In genomic region chr1:53015508-53015860, GRCh38 we compare ENCODE assay signal across 8 cellular contexts. TPM values are rescaled to one million over a fixed set of nuclear protein-coding genes. Genes with fewer than 3 reads are reported as not detected.
DNase-seq lines count a peak whose midpoint lies in the region; ATAC-seq and TF ChIP-seq lines count a peak whose summit lies in the region.

No MANE protein-coding gene starts in this region.

- ATAC-seq in RWPE2 (ENCODE audit: low read depth) (no peak; the same call in 2 of the 3 replicates), psoas muscle (no peak), HG03280 (IDR thresholded peaks at IDR 0.05; ENCODE audit: unreplicated experiment) (no peak)

- no peaks in the 10 kb centered on the region for H3K27me3 ChIP-seq in RWPE2 (ENCODE audit: insufficient read depth, poor library complexity, severe bottlenecking)
- no peaks in the 10 kb centered on the region for H3K27me3 ChIP-seq in psoas muscle (ENCODE audit: insufficient read depth in 3 of 3, low read length in 2 of 3)

- H3K27ac ChIP-seq in RWPE2 (ENCODE audit: poor library complexity, severe bottlenecking), result peak overlapping the region; percentile 25
- H3K27ac ChIP-seq in psoas muscle, result no peak overlapping the region

- DNase-seq in RWPE2 (ENCODE audit: low spot score) (no peak), fibroblast of the aortic adventitia (ENCODE audit: low read depth) (no peak), psoas muscle (no peak), SHP77 treated with DMSO at 0.1 percent for 48 hours (lab: John Stamatoyannopoulos, UW) (no peak), DMS153 (lab: John Stamatoyannopoulos, UW) (no peak), NCI-H526 (lab: John Stamatoyannopoulos, UW) (no peak)

- WGBS in psoas muscle, 3 donors, result 19 to 28% (median 28%) methylated on average over 3 of the region's 3 CpGs

- H3K4me3 ChIP-seq in GM12875 (ENCODE audit: low read depth, low read length), result peak overlapping the region; percentile 55
- H3K4me3 ChIP-seq in RWPE2 (ENCODE audit: severe bottlenecking), result peak overlapping the region; percentile 38
- H3K4me3 ChIP-seq in fibroblast of the aortic adventitia (ENCODE audit: low read depth, low read length), result peak overlapping the region; percentile 83
- H3K4me3 ChIP-seq in psoas muscle, result peak overlapping the region; percentile 69

- H3K36me3 ChIP-seq in RWPE2 (ENCODE audit: low read depth) (no peaks in the 10 kb centered on the region), psoas muscle (ENCODE audit: insufficient read depth in 1 of 2, low read depth in 1 of 2) (peaks cover 0 to 21% of the 10 kb centered on the region in 2 donors)

- H3K4me1 ChIP-seq in RWPE2 (ENCODE audit: insufficient read depth, poor library complexity, severe bottlenecking) (peaks cover 8% of the 10 kb centered on the region), psoas muscle (peaks cover 17% of the 10 kb centered on the region)

- TF ChIP-seq CTCF in GM12875 (IDR thresholded peaks at IDR 0.05; ENCODE audit: borderline replicate concordance, insufficient read depth, low read depth, low read length), result no peak
- no peak for TF ChIP-seq CTCF in RWPE2 (IDR thresholded peaks at IDR 0.05; ENCODE audit: poor library complexity, severe bottlenecking)
- TF ChIP-seq CTCF in fibroblast of the aortic adventitia (IDR thresholded peaks at IDR 0.05; ENCODE audit: insufficient read depth, low read length), result no peak
- no peak for TF ChIP-seq CTCF in psoas muscle (IDR thresholded peaks at IDR 0.05)

- intact Hi-C loops in psoas muscle (cut with DNase I), result loop anchor here in 1 of 2 donors (10.0 kb wide), 1 partner anchor 179 kb away; the partner anchor contains the start of gene CPT2

- H3K9me3 ChIP-seq in RWPE2 (ENCODE audit: severe bottlenecking), result peaks cover under 1% of the 10 kb centered on the region
- H3K9me3 ChIP-seq in psoas muscle, result no peaks in the 10 kb centered on the region

RNA-seq across cellular contexts. Expression of gene PODN, which starts 46.5 kb away (rescaled TPM):
- total RNA-seq in fibroblast of the aortic adventitia (ENCODE audit: low replicate concordance) (47.5 and 176 TPM in 2 replicates), psoas muscle (10 to 100 TPM in 1 of 4 donors, 1 to 10 TPM in 3; 7.2 to 27.1 (median 8.4) TPM)
- 1 to 10 TPM; 3.0 to 5.6 (median 4.7) TPM for polyA plus RNA-seq in psoas muscle
